In the genomic region with DNA sequence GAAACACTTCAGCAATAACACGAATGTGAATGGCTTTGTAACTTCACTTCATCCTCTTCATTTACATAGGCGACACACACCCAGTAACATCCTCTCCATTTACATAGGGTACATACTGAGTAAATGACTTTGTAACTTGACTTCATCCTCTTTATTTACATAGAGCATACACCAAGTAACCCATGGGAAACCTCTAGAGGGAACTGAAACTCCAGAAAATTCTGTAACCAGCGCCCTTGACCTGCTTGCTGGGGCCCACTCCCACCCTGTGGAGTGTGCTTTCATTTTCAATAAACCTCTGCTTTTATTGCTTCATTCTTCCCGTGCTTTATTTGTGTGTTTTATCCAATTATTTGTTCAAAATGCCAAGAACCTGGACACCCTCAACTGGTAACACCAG, we compare ENCODE assay signal across 12 cellular contexts.
DNase-seq lines count a peak whose midpoint lies in the region; ATAC-seq, FAIRE-seq and TF ChIP-seq lines count a peak whose summit lies in the region.
"Had no signal": no experiment of that assay in that cellular context is flagged by ENCODE, and none has a peak within 500 bp of the region (broad histone marks: within the 10 kb centered on the region; RNA-seq: fewer than 3 reads in every experiment).

No MANE protein-coding gene starts in this region.

- DNase-seq in NOMO-1 treated with dmso at 0.1 percent for 144 hours (lab: John Stamatoyannopoulos, UW; ENCODE audit: unreplicated experiment) (peak; percentile 37), trophoblast cell (no peak), frontal cortex (ENCODE audit: low spot score in 2 of 2) (no peak), NCI-H1436 (lab: John Stamatoyannopoulos, UW) (no peak), D721Med (ENCODE audit: insufficient read length, low spot score) (no peak)
- DNase-seq: amygdala, spleen had no signal

- no peak overlapping the region for H4K91ac ChIP-seq in trophoblast cell (ENCODE audit: low read depth, low read length)

- H2BK120ac ChIP-seq in trophoblast cell (ENCODE audit: insufficient read depth, low read length, poor library complexity), result no peak overlapping the region

- no peak overlapping the region for H4K8ac ChIP-seq in trophoblast cell (ENCODE audit: low read depth, low read length)

- H2BK5ac ChIP-seq in trophoblast cell (ENCODE audit: low read depth, low read length, poor library complexity), result no peak overlapping the region

- H3K9me3 ChIP-seq in trophoblast cell (ENCODE audit: insufficient read depth, low read depth, low read length), result no peaks in the 10 kb centered on the region

- ATAC-seq in GM18867 (IDR thresholded peaks at IDR 0.05; ENCODE audit: unreplicated experiment) (peak; percentile 93), GM21528 (IDR thresholded peaks at IDR 0.05; ENCODE audit: low FRiP score, unreplicated experiment) (peak; percentile 99), HG03097 (IDR thresholded peaks at IDR 0.05; ENCODE audit: low FRiP score, unreplicated experiment) (peak; percentile 95)
- ATAC-seq: K562; natural killer cell treated with Interleukin-12 subunit alpha and Interleukin-12 subunit beta and Interleukin-15 and Interleukin-18, amount 100 ng/mL, for 72 hours had no signal

- no peak overlapping the region for H3K27ac ChIP-seq in trophoblast cell (ENCODE audit: low read depth, low read length)
- H3K27ac ChIP-seq: spleen had no signal

- no peaks in the 10 kb centered on the region for H3K36me3 ChIP-seq in trophoblast cell (ENCODE audit: control insufficient read depth in 1 of 2, insufficient read depth in 2 of 2, low read length in 2 of 2)
- H3K36me3 ChIP-seq: spleen had no signal

- FAIRE-seq in frontal cortex (lab: Jason Lieb, UNC), result no peak
- no peak for FAIRE-seq in D721Med (lab: Jason Lieb, UNC)
- FAIRE-seq: K562 had no signal

- no peak overlapping the region for H3K4me2 ChIP-seq in trophoblast cell (ENCODE audit: low read length)

- no peak overlapping the region for H3K9ac ChIP-seq in trophoblast cell (ENCODE audit: low read length)

- H3K79me2 ChIP-seq in trophoblast cell (ENCODE audit: control insufficient read depth, insufficient read depth, low read length, poor library complexity), result no peaks in the 10 kb centered on the region

- no peak overlapping the region for H2BK12ac ChIP-seq in trophoblast cell (ENCODE audit: low read length)

- no peak overlapping the region for H3K4me3 ChIP-seq in trophoblast cell (ENCODE audit: low read depth, low read length)
- H3K4me3 ChIP-seq: K562, spleen had no signal

- WGBS in trophoblast cell (ENCODE audit: extremely low coverage, insufficient coverage, insufficient read length), result no CpG with 5 or more reads among the region's 4 CpGs

- H4K12ac ChIP-seq in trophoblast cell (ENCODE audit: low read depth, low read length), result no peak overlapping the region

- no peak for TF ChIP-seq CTCF in D721Med (IDR thresholded peaks at IDR 0.05; ENCODE audit: insufficient read depth, missing control alignments)

- no peaks in the 10 kb centered on the region for H3K4me1 ChIP-seq in trophoblast cell (ENCODE audit: control insufficient read depth in 1 of 2, insufficient read depth in 2 of 2, low read length in 2 of 2)

- no peak overlapping the region for H3K18ac ChIP-seq in trophoblast cell (ENCODE audit: low read length)

- H3K14ac ChIP-seq in trophoblast cell (ENCODE audit: low read length), result no peak overlapping the region

- no peak overlapping the region for H3K23ac ChIP-seq in trophoblast cell (ENCODE audit: low read length)

- no peaks in the 10 kb centered on the region for H3K27me3 ChIP-seq in trophoblast cell (ENCODE audit: insufficient read depth, low read length)
- H3K27me3 ChIP-seq: spleen had no signal

- H2AFZ ChIP-seq in trophoblast cell (ENCODE audit: insufficient read depth, low read length, poor library complexity), result no peak overlapping the region

- H3K79me1 ChIP-seq in trophoblast cell (ENCODE audit: low read length), result no peaks in the 10 kb centered on the region

- no peak overlapping the region for H3K4ac ChIP-seq in trophoblast cell (ENCODE audit: low read depth, low read length)

- H2AK5ac ChIP-seq in trophoblast cell (ENCODE audit: low read length), result no peak overlapping the region
